11 cellular contexts compared by ENCODE assay signal in the genomic region with DNA sequence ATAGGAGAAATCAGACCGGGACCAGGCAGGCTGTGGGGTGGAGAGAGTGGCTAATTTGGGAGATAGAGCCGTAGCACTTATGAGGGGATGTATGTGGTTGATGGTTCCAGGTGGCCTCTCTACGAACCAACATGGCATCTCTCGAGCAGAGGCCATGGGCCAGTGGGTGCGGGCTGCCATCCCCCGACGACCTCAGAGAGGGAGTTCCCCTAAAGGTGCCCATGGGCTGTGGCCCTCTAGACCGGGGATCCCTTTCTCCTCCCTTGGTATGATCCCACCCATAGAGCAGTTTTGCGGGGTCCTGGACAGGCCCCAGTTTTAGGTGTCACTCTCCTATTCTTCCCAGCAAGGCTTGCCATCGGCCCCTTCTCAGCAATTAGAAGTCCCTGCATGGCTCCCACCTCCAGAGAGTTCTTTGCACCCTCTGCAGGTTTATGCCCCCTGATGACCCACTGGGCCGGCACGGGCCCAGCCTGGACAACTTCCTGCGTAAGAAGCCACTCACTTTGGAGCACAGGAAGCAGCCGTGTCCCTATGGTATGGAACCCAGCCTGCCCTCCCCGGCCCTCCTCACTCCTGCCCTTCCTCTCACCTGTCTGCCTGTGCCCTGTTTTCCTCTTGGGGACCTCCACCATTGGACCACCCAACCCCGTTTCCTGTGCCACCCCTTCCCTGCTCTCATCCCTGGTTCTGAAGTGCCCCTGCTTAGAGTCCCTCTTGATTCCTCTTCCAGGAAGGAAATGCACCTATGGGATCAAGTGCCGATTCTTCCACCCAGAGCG. TPM values are rescaled to one million over a fixed set of nuclear protein-coding genes. Genes with fewer than 3 reads are reported as not detected.
DNase-seq lines count a peak whose midpoint lies in the region; ATAC-seq and TF ChIP-seq lines count a peak whose summit lies in the region.
"Had no signal": no experiment of that assay in that cellular context is flagged by ENCODE, and none has a peak within 500 bp of the region (broad histone marks: within the 10 kb centered on the region; RNA-seq: fewer than 3 reads in every experiment).

No MANE protein-coding gene starts in this region.

- H3K27ac ChIP-seq in VCaP, result peak overlapping the region; percentile 99
- H3K27ac ChIP-seq: left ventricle myocardium inferior had no signal

- TF ChIP-seq CTCF in VCaP (conservative IDR thresholded peaks at IDR 0.05) (no peak), endothelial cell (IDR thresholded peaks at IDR 0.05; ENCODE audit: unreplicated experiment) (no peak)

- H3K4me1 Mint-ChIP-seq in activated T-cell treated with anti-CD3 and anti-CD28 coated beads, Interleukin-2, amount 50 U/mL, for 24 hours (ENCODE audit: low read depth), result peaks cover 59% of the 10 kb centered on the region
- H3K4me1 Mint-ChIP-seq in endothelial cell (ENCODE audit: unreplicated experiment), result peaks cover 13% of the 10 kb centered on the region
- peaks cover 75% of the 10 kb centered on the region for H3K4me1 Mint-ChIP-seq in stimulated activated memory B cell treated with anti-CD40 and anti-IgM and Interleukin-4, amounts not matched to agents 10 μg/mL and 1 μg/mL and 100 μg/mL, for 72 hours

- no peaks in the 10 kb centered on the region for H3K9me3 Mint-ChIP-seq in activated T-cell treated with anti-CD3 and anti-CD28 coated beads, Interleukin-2, amount 50 U/mL, for 24 hours
- H3K9me3 Mint-ChIP-seq in endothelial cell (ENCODE audit: unreplicated experiment), result no peaks in the 10 kb centered on the region
- no peaks in the 10 kb centered on the region for H3K9me3 Mint-ChIP-seq in stimulated activated memory B cell treated with anti-CD40 and anti-IgM and Interleukin-4, amounts not matched to agents 10 μg/mL and 1 μg/mL and 100 μg/mL, for 72 hours

- H3K27me3 Mint-ChIP-seq in activated T-cell treated with anti-CD3 and anti-CD28 coated beads, Interleukin-2, amount 50 U/mL, for 24 hours, result no peaks in the 10 kb centered on the region
- peaks cover 5% of the 10 kb centered on the region for H3K27me3 Mint-ChIP-seq in endothelial cell (ENCODE audit: unreplicated experiment)
- H3K27me3 Mint-ChIP-seq in stimulated activated memory B cell treated with anti-CD40 and anti-IgM and Interleukin-4, amounts not matched to agents 10 μg/mL and 1 μg/mL and 100 μg/mL, for 72 hours, result no peaks in the 10 kb centered on the region

- peak overlapping the region; percentile 97 for H3K4me3 Mint-ChIP-seq in activated T-cell treated with anti-CD3 and anti-CD28 coated beads, Interleukin-2, amount 50 U/mL, for 24 hours
- peak overlapping the region; percentile 59 for H3K4me3 Mint-ChIP-seq in endothelial cell (ENCODE audit: unreplicated experiment)
- H3K4me3 Mint-ChIP-seq in stimulated activated memory B cell treated with anti-CD40 and anti-IgM and Interleukin-4, amounts not matched to agents 10 μg/mL and 1 μg/mL and 100 μg/mL, for 72 hours, result no peak overlapping the region

- H3K36me3 Mint-ChIP-seq in activated T-cell treated with anti-CD3 and anti-CD28 coated beads, Interleukin-2, amount 50 U/mL, for 24 hours (ENCODE audit: low read depth), result peaks cover 77% of the 10 kb centered on the region
- H3K36me3 Mint-ChIP-seq in endothelial cell (ENCODE audit: low read depth, unreplicated experiment), result peaks cover 18% of the 10 kb centered on the region
- peaks cover 55% of the 10 kb centered on the region for H3K36me3 Mint-ChIP-seq in stimulated activated memory B cell treated with anti-CD40 and anti-IgM and Interleukin-4, amounts not matched to agents 10 μg/mL and 1 μg/mL and 100 μg/mL, for 72 hours

- DNase-seq in activated T-cell treated with anti-CD3 and anti-CD28 coated beads, Interleukin-2, amount 50 U/mL, for 24 hours, result no peak
- DNase-seq in activated T-cell treated with anti-CD3 and anti-CD28 coated beads for 4 hours, result no peak
- no peak for DNase-seq in endothelial cell (ENCODE audit: low spot score)
- DNase-seq in 8988T, result no peak
- DNase-seq in left lobe of liver (ENCODE audit: low spot score), result no peak
- no peak for DNase-seq in AML-193 (lab: John Stamatoyannopoulos, UW)
- DNase-seq: GOT3, left ventricle myocardium inferior, NCI-H1092 had no signal

- no peak for ATAC-seq in stimulated activated memory B cell treated with anti-CD40 and anti-IgM and Interleukin-4, amounts not matched to agents 10 μg/mL and 1 μg/mL and 100 μg/mL, for 72 hours
- ATAC-seq in left lobe of liver, result no peak

- peak overlapping the region; percentile 99 for H3K27ac Mint-ChIP-seq in activated T-cell treated with anti-CD3 and anti-CD28 coated beads, Interleukin-2, amount 50 U/mL, for 24 hours
- no peak overlapping the region for H3K27ac Mint-ChIP-seq in endothelial cell (ENCODE audit: unreplicated experiment)
- peak overlapping the region; percentile 97 for H3K27ac Mint-ChIP-seq in stimulated activated memory B cell treated with anti-CD40 and anti-IgM and Interleukin-4, amounts not matched to agents 10 μg/mL and 1 μg/mL and 100 μg/mL, for 72 hours

RNA-seq across cellular contexts. Expression of a gene that starts 7.8 kb away (rescaled TPM):
- 5.4 TPM for total RNA-seq in endothelial cell (ENCODE audit: unreplicated experiment)
- 3.0 TPM for total RNA-seq in left lobe of liver

RNA-seq across cellular contexts. Expression of a gene that starts 32.4 kb away (rescaled TPM):
- total RNA-seq in endothelial cell (ENCODE audit: unreplicated experiment) (50.6 TPM), left lobe of liver (16.0 TPM)
